11 cellular contexts compared by ENCODE assay signal in genomic region chr3:55521086-55522060, GRCh38. TPM values are rescaled to one million over a fixed set of nuclear protein-coding genes. Genes with fewer than 3 reads are reported as not detected.
A peak's percentile ranks its signal among the peaks of the same experiment; 100 is the strongest.
DNase-seq lines count a peak whose midpoint lies in the region; ATAC-seq, FAIRE-seq and TF ChIP-seq lines count a peak whose summit lies in the region.
"Had no signal": no experiment of that assay in that cellular context is flagged by ENCODE, and none has a peak within 500 bp of the region (broad histone marks: within the 10 kb centered on the region; RNA-seq: fewer than 3 reads in every experiment).

No MANE protein-coding gene starts in this region.

- no peaks in the 10 kb centered on the region for H3K36me3 Mint-ChIP-seq in activated CD4-positive, alpha-beta T cell treated with anti-CD3 and anti-CD28 coated beads, Interleukin-2, amount 10 ng/mL, durations not matched to agents 7 days and 5 days (ENCODE audit: low read depth)
- H3K36me3 Mint-ChIP-seq in WTC11, result no peaks in the 10 kb centered on the region
- no peaks in the 10 kb centered on the region for H3K36me3 Mint-ChIP-seq in activated T-helper 2 cell treated with anti-CD3 and anti-CD28 coated beads, Interferon-gamma antibody, Interleukin-2, Interleukin-4, amounts not matched to agents 10 μg/mL and 5 μg/mL and 100 μg/mL, durations not matched to agents 14 hours and 24 hours and 36 hours (ENCODE audit: low read depth)

- DNase-seq in activated CD4-positive, alpha-beta T cell treated with anti-CD3 and anti-CD28 coated beads, Interleukin-2, amount 10 ng/mL, durations not matched to agents 7 days and 5 days, result no peak
- DNase-seq in activated CD4-positive, alpha-beta T cell treated with anti-CD3 and anti-CD28 coated beads for 4 hours, result no peak
- DNase-seq in WTC11 (ENCODE audit: low spot score) (no peak), iris pigment epithelial cell (ENCODE audit: low read depth) (peak; percentile 56), GM19239 (ENCODE audit: insufficient read length, low spot score) (no peak), GF-D8 (lab: John Stamatoyannopoulos, UW) (no peak), left colon (no peak)
- no peak for DNase-seq in activated T-helper 2 cell treated with anti-CD3 and anti-CD28 coated beads, Interferon-gamma antibody, Interleukin-2, Interleukin-4, amounts not matched to agents 10 μg/mL and 5 μg/mL and 100 μg/mL, durations not matched to agents 14 hours and 24 hours and 36 hours (ENCODE audit: low spot score)
- DNase-seq: NCI-H524, SIG-M5 had no signal

- no peak for FAIRE-seq in GM19239 (lab: Jason Lieb, UNC)
- FAIRE-seq: endometrium had no signal

- no peak overlapping the region for H3K4me3 Mint-ChIP-seq in activated CD4-positive, alpha-beta T cell treated with anti-CD3 and anti-CD28 coated beads, Interleukin-2, amount 10 ng/mL, durations not matched to agents 7 days and 5 days
- no peak overlapping the region for H3K4me3 Mint-ChIP-seq in WTC11
- no peak overlapping the region for H3K4me3 Mint-ChIP-seq in activated T-helper 2 cell treated with anti-CD3 and anti-CD28 coated beads, Interferon-gamma antibody, Interleukin-2, Interleukin-4, amounts not matched to agents 10 μg/mL and 5 μg/mL and 100 μg/mL, durations not matched to agents 14 hours and 24 hours and 36 hours (ENCODE audit: low read depth)

- ATAC-seq in WTC11 (peak; percentile 65), left colon (no peak)

- TF ChIP-seq CTCF in WTC11 (IDR thresholded peaks at IDR 0.05), result no peak

- intact Hi-C loops in activated T-helper 2 cell treated with anti-CD3 and anti-CD28 coated beads, Interferon-gamma antibody, Interleukin-2, Interleukin-4, amounts not matched to agents 10 μg/mL and 5 μg/mL and 100 μg/mL, durations not matched to agents 14 hours and 24 hours and 36 hours (cut with micrococcal nuclease), result no loop called here
- intact Hi-C loops in left colon (cut with DNase I, micrococcal nuclease), result no loop called here

- CTCF ChIA-PET in activated CD4-positive, alpha-beta T cell treated with anti-CD3 and anti-CD28 coated beads, Interleukin-2, amount 10 ng/mL, durations not matched to agents 7 days and 5 days (lab: Charles Lee), result no interaction called here
- CTCF ChIA-PET in WTC11 (lab: Charles Lee), result interaction anchor here (0.5 to 1.5 kb wide), 2 partner anchors 37 to 48 kb away, joined by 3 to 4 read pairs; no protein-coding TSS in a partner anchor

- POLR2A ChIA-PET in activated CD4-positive, alpha-beta T cell treated with anti-CD3 and anti-CD28 coated beads, Interleukin-2, amount 10 ng/mL, durations not matched to agents 7 days and 5 days (lab: Charles Lee), result no interaction called here
- POLR2A ChIA-PET in WTC11 (lab: Charles Lee), result no interaction called here

- H3K27me3 Mint-ChIP-seq in activated CD4-positive, alpha-beta T cell treated with anti-CD3 and anti-CD28 coated beads, Interleukin-2, amount 10 ng/mL, durations not matched to agents 7 days and 5 days, result no peaks in the 10 kb centered on the region
- no peaks in the 10 kb centered on the region; the same call in 1 of the 2 replicates for H3K27me3 Mint-ChIP-seq in WTC11 (ENCODE audit: low read depth)
- no peaks in the 10 kb centered on the region for H3K27me3 Mint-ChIP-seq in activated T-helper 2 cell treated with anti-CD3 and anti-CD28 coated beads, Interferon-gamma antibody, Interleukin-2, Interleukin-4, amounts not matched to agents 10 μg/mL and 5 μg/mL and 100 μg/mL, durations not matched to agents 14 hours and 24 hours and 36 hours (ENCODE audit: low read depth)

- H3K27ac Mint-ChIP-seq in activated CD4-positive, alpha-beta T cell treated with anti-CD3 and anti-CD28 coated beads, Interleukin-2, amount 10 ng/mL, durations not matched to agents 7 days and 5 days, result peak overlapping the region; percentile 41
- peak overlapping the region; percentile 78 for H3K27ac Mint-ChIP-seq in WTC11
- no peak overlapping the region for H3K27ac Mint-ChIP-seq in activated T-helper 2 cell treated with anti-CD3 and anti-CD28 coated beads, Interferon-gamma antibody, Interleukin-2, Interleukin-4, amounts not matched to agents 10 μg/mL and 5 μg/mL and 100 μg/mL, durations not matched to agents 14 hours and 24 hours and 36 hours

- no peaks in the 10 kb centered on the region for H3K9me3 Mint-ChIP-seq in activated CD4-positive, alpha-beta T cell treated with anti-CD3 and anti-CD28 coated beads, Interleukin-2, amount 10 ng/mL, durations not matched to agents 7 days and 5 days
- no peaks in the 10 kb centered on the region for H3K9me3 Mint-ChIP-seq in WTC11
- H3K9me3 Mint-ChIP-seq in activated T-helper 2 cell treated with anti-CD3 and anti-CD28 coated beads, Interferon-gamma antibody, Interleukin-2, Interleukin-4, amounts not matched to agents 10 μg/mL and 5 μg/mL and 100 μg/mL, durations not matched to agents 14 hours and 24 hours and 36 hours, result no peaks in the 10 kb centered on the region

- H3K4me1 Mint-ChIP-seq in activated CD4-positive, alpha-beta T cell treated with anti-CD3 and anti-CD28 coated beads, Interleukin-2, amount 10 ng/mL, durations not matched to agents 7 days and 5 days, result peaks cover 3% of the 10 kb centered on the region
- peaks cover 37% of the 10 kb centered on the region for H3K4me1 Mint-ChIP-seq in WTC11
- H3K4me1 Mint-ChIP-seq in activated T-helper 2 cell treated with anti-CD3 and anti-CD28 coated beads, Interferon-gamma antibody, Interleukin-2, Interleukin-4, amounts not matched to agents 10 μg/mL and 5 μg/mL and 100 μg/mL, durations not matched to agents 14 hours and 24 hours and 36 hours (ENCODE audit: low read depth), result no peaks in the 10 kb centered on the region

TF ChIP-seq in WTC11, 78 proteins besides CTCF, POLR2A, EP300 and RAD21:
- TF ChIP-seq MXD4 (CRISPR knock-in tag; IDR thresholded peaks at IDR 0.05; ENCODE audit: borderline replicate concordance) (no peak), ETV6 (CRISPR knock-in tag; IDR thresholded peaks at IDR 0.05) (no peak), MLX (CRISPR knock-in tag; IDR thresholded peaks at IDR 0.05) (no peak), ESRRA (CRISPR knock-in tag; IDR thresholded peaks at IDR 0.05; ENCODE audit: borderline replicate concordance) (no peak), RORB (CRISPR knock-in tag; IDR thresholded peaks at IDR 0.05) (no peak), ZNF263 (CRISPR knock-in tag; IDR thresholded peaks at IDR 0.05; ENCODE audit: low read depth) (no peak)
- TF ChIP-seq, protein P1, sequence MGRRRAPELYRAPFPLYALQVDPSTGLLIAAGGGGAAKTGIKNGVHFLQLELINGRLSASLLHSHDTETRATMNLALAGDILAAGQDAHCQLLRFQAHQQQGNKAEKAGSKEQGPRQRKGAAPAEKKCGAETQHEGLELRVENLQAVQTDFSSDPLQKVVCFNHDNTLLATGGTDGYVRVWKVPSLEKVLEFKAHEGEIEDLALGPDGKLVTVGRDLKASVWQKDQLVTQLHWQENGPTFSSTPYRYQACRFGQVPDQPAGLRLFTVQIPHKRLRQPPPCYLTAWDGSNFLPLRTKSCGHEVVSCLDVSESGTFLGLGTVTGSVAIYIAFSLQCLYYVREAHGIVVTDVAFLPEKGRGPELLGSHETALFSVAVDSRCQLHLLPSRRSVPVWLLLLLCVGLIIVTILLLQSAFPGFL (CRISPR knock-in tag; IDR thresholded peaks at IDR 0.05; ENCODE audit: borderline replicate concordance), result no peak
- TF ChIP-seq, protein P2, sequence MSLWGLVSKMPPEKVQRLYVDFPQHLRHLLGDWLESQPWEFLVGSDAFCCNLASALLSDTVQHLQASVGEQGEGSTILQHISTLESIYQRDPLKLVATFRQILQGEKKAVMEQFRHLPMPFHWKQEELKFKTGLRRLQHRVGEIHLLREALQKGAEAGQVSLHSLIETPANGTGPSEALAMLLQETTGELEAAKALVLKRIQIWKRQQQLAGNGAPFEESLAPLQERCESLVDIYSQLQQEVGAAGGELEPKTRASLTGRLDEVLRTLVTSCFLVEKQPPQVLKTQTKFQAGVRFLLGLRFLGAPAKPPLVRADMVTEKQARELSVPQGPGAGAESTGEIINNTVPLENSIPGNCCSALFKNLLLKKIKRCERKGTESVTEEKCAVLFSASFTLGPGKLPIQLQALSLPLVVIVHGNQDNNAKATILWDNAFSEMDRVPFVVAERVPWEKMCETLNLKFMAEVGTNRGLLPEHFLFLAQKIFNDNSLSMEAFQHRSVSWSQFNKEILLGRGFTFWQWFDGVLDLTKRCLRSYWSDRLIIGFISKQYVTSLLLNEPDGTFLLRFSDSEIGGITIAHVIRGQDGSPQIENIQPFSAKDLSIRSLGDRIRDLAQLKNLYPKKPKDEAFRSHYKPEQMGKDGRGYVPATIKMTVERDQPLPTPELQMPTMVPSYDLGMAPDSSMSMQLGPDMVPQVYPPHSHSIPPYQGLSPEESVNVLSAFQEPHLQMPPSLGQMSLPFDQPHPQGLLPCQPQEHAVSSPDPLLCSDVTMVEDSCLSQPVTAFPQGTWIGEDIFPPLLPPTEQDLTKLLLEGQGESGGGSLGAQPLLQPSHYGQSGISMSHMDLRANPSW (CRISPR knock-in tag; conservative IDR thresholded peaks at IDR 0.05; ENCODE audit: low read depth), result no peak

RNA-seq across cellular contexts. Expression of gene WNT5A, which starts 34.3 kb away (rescaled TPM):
- not detected for total RNA-seq in activated CD4-positive, alpha-beta T cell treated with anti-CD3 and anti-CD28 coated beads, Interleukin-2, amount 10 ng/mL, durations not matched to agents 7 days and 5 days
- total RNA-seq in WTC11 (2021), result 4.9 to 10.6 TPM (median 5.4 TPM) in 3 replicates
- 0.05 TPM in 2 replicates for total RNA-seq in activated T-helper 2 cell treated with anti-CD3 and anti-CD28 coated beads, Interferon-gamma antibody, Interleukin-2, Interleukin-4, amounts not matched to agents 10 μg/mL and 5 μg/mL and 100 μg/mL, durations not matched to agents 14 hours and 24 hours and 36 hours
- total RNA-seq in left colon, result 1 to 10 TPM; 3.2 to 4.0 TPM
